In genomic region chr1:200154069-200154767, GRCh38 we compare ENCODE assay signal across 8 cellular contexts.
A peak's percentile ranks its signal among the peaks of the same experiment; 100 is the strongest.
DNase-seq lines count a peak whose midpoint lies in the region; ATAC-seq and TF ChIP-seq lines count a peak whose summit lies in the region.

No MANE protein-coding gene starts in this region.

- peak; percentile 90 for ATAC-seq in GM18858 (IDR thresholded peaks at IDR 0.05; ENCODE audit: unreplicated experiment)
- ATAC-seq in HG02678 (IDR thresholded peaks at IDR 0.05; ENCODE audit: unreplicated experiment), result peak; percentile 88
- peak; percentile 72 for ATAC-seq in activated T-helper 17 cell treated with anti-CD3 and anti-CD28 coated beads, Interleukin-2, amount 50 U/mL, for 72 hours (replicated peaks)
- ATAC-seq in WTC11, result no peak

- CTCF ChIA-PET in WTC11 (lab: Charles Lee), result no interaction called here

- peak overlapping the region in 1 of 8 donors; percentile 30 for H3K4me3 ChIP-seq in spleen

- H3K4me3 Mint-ChIP-seq in activated T-helper 17 cell treated with anti-CD3 and anti-CD28 coated beads, Interleukin-2, amount 50 U/mL, for 72 hours, result peak overlapping the region; percentile 71
- H3K4me3 Mint-ChIP-seq in WTC11, result no peak overlapping the region

- TF ChIP-seq CTCF in spleen (IDR thresholded peaks at IDR 0.05 in 8 of 11, conservative IDR thresholded peaks at IDR 0.05 in 3 of 11) (no peak), WTC11 (IDR thresholded peaks at IDR 0.05) (no peak)

- peak overlapping the region in 7 of 8 donors; percentile 44 to 87 (median 76) for H3K27ac ChIP-seq in spleen

- H3K27me3 Mint-ChIP-seq in activated T-helper 17 cell treated with anti-CD3 and anti-CD28 coated beads, Interleukin-2, amount 50 U/mL, for 72 hours, result no peaks in the 10 kb centered on the region
- H3K27me3 Mint-ChIP-seq in WTC11 (ENCODE audit: low read depth), result no peaks in the 10 kb centered on the region

- H3K27ac Mint-ChIP-seq in activated T-helper 17 cell treated with anti-CD3 and anti-CD28 coated beads, Interleukin-2, amount 50 U/mL, for 72 hours, result peak overlapping the region; percentile 94
- no peak overlapping the region for H3K27ac Mint-ChIP-seq in WTC11

- H3K4me1 ChIP-seq in spleen, result peaks cover 13 to 50% (median 32%) of the 10 kb centered on the region in 6 donors

- no peaks in the 10 kb centered on the region for H3K36me3 Mint-ChIP-seq in activated T-helper 17 cell treated with anti-CD3 and anti-CD28 coated beads, Interleukin-2, amount 50 U/mL, for 72 hours (ENCODE audit: low read depth)
- no peaks in the 10 kb centered on the region for H3K36me3 Mint-ChIP-seq in WTC11

- intact Hi-C loops in spleen (cut with DNase I; ENCODE audit: low total_unique reads), result no loop called here

- DNase-seq in NCI-H226 (peak; percentile 92), spleen (peak; percentile 78), midbrain (lab: John Stamatoyannopoulos, UW) (no peak), WTC11 (ENCODE audit: low spot score) (no peak), amniotic stem cell (lab: John Stamatoyannopoulos, UW) (no peak)

- POLR2A ChIA-PET in WTC11 (lab: Charles Lee), result no interaction called here

- no peaks in the 10 kb centered on the region for H3K27me3 ChIP-seq in spleen (replicated peaks in 1 of 7)

- no peak for TF ChIP-seq POLR2A in spleen (IDR thresholded peaks at IDR 0.05)

- H3K4me1 Mint-ChIP-seq in activated T-helper 17 cell treated with anti-CD3 and anti-CD28 coated beads, Interleukin-2, amount 50 U/mL, for 72 hours, result peaks cover 31% of the 10 kb centered on the region
- H3K4me1 Mint-ChIP-seq in WTC11, result no peaks in the 10 kb centered on the region

- H3K9me3 ChIP-seq in spleen, result no peaks in the 10 kb centered on the region

- H3K36me3 ChIP-seq in spleen, result no peaks in the 10 kb centered on the region

- H3K9me3 Mint-ChIP-seq in activated T-helper 17 cell treated with anti-CD3 and anti-CD28 coated beads, Interleukin-2, amount 50 U/mL, for 72 hours, result no peaks in the 10 kb centered on the region
- H3K9me3 Mint-ChIP-seq in WTC11, result no peaks in the 10 kb centered on the region

TF ChIP-seq in WTC11, 78 proteins besides CTCF, POLR2A, EP300 and RAD21:
- TF ChIP-seq, protein P1, sequence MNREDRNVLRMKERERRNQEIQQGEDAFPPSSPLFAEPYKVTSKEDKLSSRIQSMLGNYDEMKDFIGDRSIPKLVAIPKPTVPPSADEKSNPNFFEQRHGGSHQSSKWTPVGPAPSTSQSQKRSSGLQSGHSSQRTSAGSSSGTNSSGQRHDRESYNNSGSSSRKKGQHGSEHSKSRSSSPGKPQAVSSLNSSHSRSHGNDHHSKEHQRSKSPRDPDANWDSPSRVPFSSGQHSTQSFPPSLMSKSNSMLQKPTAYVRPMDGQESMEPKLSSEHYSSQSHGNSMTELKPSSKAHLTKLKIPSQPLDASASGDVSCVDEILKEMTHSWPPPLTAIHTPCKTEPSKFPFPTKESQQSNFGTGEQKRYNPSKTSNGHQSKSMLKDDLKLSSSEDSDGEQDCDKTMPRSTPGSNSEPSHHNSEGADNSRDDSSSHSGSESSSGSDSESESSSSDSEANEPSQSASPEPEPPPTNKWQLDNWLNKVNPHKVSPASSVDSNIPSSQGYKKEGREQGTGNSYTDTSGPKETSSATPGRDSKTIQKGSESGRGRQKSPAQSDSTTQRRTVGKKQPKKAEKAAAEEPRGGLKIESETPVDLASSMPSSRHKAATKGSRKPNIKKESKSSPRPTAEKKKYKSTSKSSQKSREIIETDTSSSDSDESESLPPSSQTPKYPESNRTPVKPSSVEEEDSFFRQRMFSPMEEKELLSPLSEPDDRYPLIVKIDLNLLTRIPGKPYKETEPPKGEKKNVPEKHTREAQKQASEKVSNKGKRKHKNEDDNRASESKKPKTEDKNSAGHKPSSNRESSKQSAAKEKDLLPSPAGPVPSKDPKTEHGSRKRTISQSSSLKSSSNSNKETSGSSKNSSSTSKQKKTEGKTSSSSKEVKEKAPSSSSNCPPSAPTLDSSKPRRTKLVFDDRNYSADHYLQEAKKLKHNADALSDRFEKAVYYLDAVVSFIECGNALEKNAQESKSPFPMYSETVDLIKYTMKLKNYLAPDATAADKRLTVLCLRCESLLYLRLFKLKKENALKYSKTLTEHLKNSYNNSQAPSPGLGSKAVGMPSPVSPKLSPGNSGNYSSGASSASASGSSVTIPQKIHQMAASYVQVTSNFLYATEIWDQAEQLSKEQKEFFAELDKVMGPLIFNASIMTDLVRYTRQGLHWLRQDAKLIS (CRISPR knock-in tag; IDR thresholded peaks at IDR 0.05; ENCODE audit: borderline replicate concordance), result no peak
- TF ChIP-seq JUN (CRISPR knock-in tag; IDR thresholded peaks at IDR 0.05), result no peak
- no peak for TF ChIP-seq ZNF512 (CRISPR knock-in tag; IDR thresholded peaks at IDR 0.05; ENCODE audit: borderline replicate concordance)
- no peak for TF ChIP-seq ZNF423 (CRISPR knock-in tag; IDR thresholded peaks at IDR 0.05)
- no peak for TF ChIP-seq TCF7 (CRISPR knock-in tag; IDR thresholded peaks at IDR 0.05; ENCODE audit: low read depth)
- no peak for TF ChIP-seq CREB1 (CRISPR knock-in tag; IDR thresholded peaks at IDR 0.05)
- no peak for TF ChIP-seq ZNF396 (CRISPR knock-in tag; IDR thresholded peaks at IDR 0.05; ENCODE audit: borderline replicate concordance)
- no peak for TF ChIP-seq KAT7 (CRISPR knock-in tag; IDR thresholded peaks at IDR 0.05; ENCODE audit: borderline replicate concordance)
- no peak for TF ChIP-seq ZBTB21 (CRISPR knock-in tag; IDR thresholded peaks at IDR 0.05; ENCODE audit: borderline replicate concordance)
- TF ChIP-seq, protein P2, sequence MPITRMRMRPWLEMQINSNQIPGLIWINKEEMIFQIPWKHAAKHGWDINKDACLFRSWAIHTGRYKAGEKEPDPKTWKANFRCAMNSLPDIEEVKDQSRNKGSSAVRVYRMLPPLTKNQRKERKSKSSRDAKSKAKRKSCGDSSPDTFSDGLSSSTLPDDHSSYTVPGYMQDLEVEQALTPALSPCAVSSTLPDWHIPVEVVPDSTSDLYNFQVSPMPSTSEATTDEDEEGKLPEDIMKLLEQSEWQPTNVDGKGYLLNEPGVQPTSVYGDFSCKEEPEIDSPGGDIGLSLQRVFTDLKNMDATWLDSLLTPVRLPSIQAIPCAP (CRISPR knock-in tag; IDR thresholded peaks at IDR 0.05), result no peak
- TF ChIP-seq, protein P3, sequence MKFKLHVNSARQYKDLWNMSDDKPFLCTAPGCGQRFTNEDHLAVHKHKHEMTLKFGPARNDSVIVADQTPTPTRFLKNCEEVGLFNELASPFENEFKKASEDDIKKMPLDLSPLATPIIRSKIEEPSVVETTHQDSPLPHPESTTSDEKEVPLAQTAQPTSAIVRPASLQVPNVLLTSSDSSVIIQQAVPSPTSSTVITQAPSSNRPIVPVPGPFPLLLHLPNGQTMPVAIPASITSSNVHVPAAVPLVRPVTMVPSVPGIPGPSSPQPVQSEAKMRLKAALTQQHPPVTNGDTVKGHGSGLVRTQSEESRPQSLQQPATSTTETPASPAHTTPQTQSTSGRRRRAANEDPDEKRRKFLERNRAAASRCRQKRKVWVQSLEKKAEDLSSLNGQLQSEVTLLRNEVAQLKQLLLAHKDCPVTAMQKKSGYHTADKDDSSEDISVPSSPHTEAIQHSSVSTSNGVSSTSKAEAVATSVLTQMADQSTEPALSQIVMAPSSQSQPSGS (CRISPR knock-in tag; IDR thresholded peaks at IDR 0.05; ENCODE audit: borderline replicate concordance, low read depth), result no peak
- no peak for TF ChIP-seq NR2C2 (CRISPR knock-in tag; IDR thresholded peaks at IDR 0.05)
- TF ChIP-seq ETV6 (CRISPR knock-in tag; IDR thresholded peaks at IDR 0.05), result no peak
- TF ChIP-seq ZNF232 (CRISPR knock-in tag; IDR thresholded peaks at IDR 0.05), result no peak
- TF ChIP-seq CREM (CRISPR knock-in tag; IDR thresholded peaks at IDR 0.05), result no peak

Comparison
In these comparisons a context has a peak if more than half of its experiments do, and no peak if none do; other contexts are left out.
1. DNase-seq: peak in NCI-H226 (single experiment) and spleen (single experiment); none in midbrain (single experiment), WTC11 (single experiment) and amniotic stem cell (single experiment).